8 cellular contexts compared by ENCODE assay signal in genomic region chr4:145178740-145179139, GRCh38. TPM values are rescaled to one million over a fixed set of nuclear protein-coding genes. Genes with fewer than 3 reads are reported as not detected.
A peak's percentile ranks its signal among the peaks of the same experiment; 100 is the strongest.
DNase-seq lines count a peak whose midpoint lies in the region; ATAC-seq and TF ChIP-seq lines count a peak whose summit lies in the region.

No MANE protein-coding gene starts in this region.

- peaks cover 4 to 25% (median 8%) of the 10 kb centered on the region in 3 donors for H3K36me3 Mint-ChIP-seq in CD8-positive, alpha-beta memory T cell
- H3K36me3 Mint-ChIP-seq in naive thymus-derived CD8-positive, alpha-beta T cell, result peaks cover 0 to 12% (median 9%) of the 10 kb centered on the region in 3 donors

- H3K9me3 Mint-ChIP-seq in CD8-positive, alpha-beta memory T cell, result no peaks in the 10 kb centered on the region
- H3K9me3 Mint-ChIP-seq in naive thymus-derived CD8-positive, alpha-beta T cell, result no peaks in the 10 kb centered on the region

- no peaks in the 10 kb centered on the region for H3K27me3 ChIP-seq in CD8-positive, alpha-beta memory T cell (ENCODE audit: insufficient read depth, low read length, poor library complexity, severe bottlenecking)

- POLR2A ChIA-PET in CD8-positive, alpha-beta memory T cell (lab: Charles Lee), result interaction anchor here (0.8 to 3.2 kb wide), 4 partner anchors 48 to 441 kb away, joined by 3 to 18 read pairs (median 8); partner anchors contain the start of genes ABCE1, ANAPC10 and MMAA
- POLR2A ChIA-PET in naive thymus-derived CD8-positive, alpha-beta T cell (lab: Charles Lee), result interaction anchor here (0.8 to 4.0 kb wide), 7 partner anchors 8 to 758 kb away, joined by 3 to 23 read pairs (median 4); partner anchors contain the start of genes ABCE1, ANAPC10 and MMAA

- CTCF ChIA-PET in CD8-positive, alpha-beta memory T cell (lab: Charles Lee), result interaction anchor here (0.9 kb wide), 1 partner anchor 37 kb away, joined by 3 read pairs; no protein-coding TSS in a partner anchor

- H3K4me1 ChIP-seq in CD8-positive, alpha-beta memory T cell (ENCODE audit: insufficient read depth, low read length), result peaks cover 35% of the 10 kb centered on the region

- no peak for ATAC-seq in naive thymus-derived CD8-positive, alpha-beta T cell
- ATAC-seq in esophagus mucosa, result no peak

- no peak for TF ChIP-seq CTCF in coronary artery (IDR thresholded peaks at IDR 0.05)

- H3K27ac ChIP-seq in CD8-positive, alpha-beta memory T cell (ENCODE audit: low read depth, low read length), result peak overlapping the region; percentile 90
- H3K27ac ChIP-seq in coronary artery, result peak overlapping the region; percentile 97

- peak overlapping the region; percentile 82 for H3K4me3 ChIP-seq in CD8-positive, alpha-beta memory T cell (ENCODE audit: low read length)
- peak overlapping the region; percentile 79 for H3K4me3 ChIP-seq in coronary artery

- DNase-seq in CD8-positive, alpha-beta memory T cell, result peak in 2 of 5 donors; percentile 26 to 28
- peak; percentile 61 for DNase-seq in NAMALWA (ENCODE audit: low spot score)
- no peak for DNase-seq in coronary artery (ENCODE audit: low spot score)
- DNase-seq in naive thymus-derived CD8-positive, alpha-beta T cell, result peak in 1 of 10 donors; percentile 35
- DNase-seq in DMS79 treated with DMSO at 0.1 percent for 48 hours (lab: John Stamatoyannopoulos, UW), result no peak
- DNase-seq in NCI-H1694 treated with DMSO at 0.1 percent for 48 hours (lab: John Stamatoyannopoulos, UW), result no peak
- DNase-seq in activated CD4-positive, alpha-beta T cell treated with anti-CD3 and anti-CD28 coated beads, Interleukin-2, amount 50 U/mL, for 4 hours, result no peak

- H3K4me3 Mint-ChIP-seq in CD8-positive, alpha-beta memory T cell, result peak overlapping the region; percentile 89 to 98 (median 94)
- H3K4me3 Mint-ChIP-seq in naive thymus-derived CD8-positive, alpha-beta T cell, result peak overlapping the region; percentile 83 to 96 (median 92)

- peaks cover 3% of the 10 kb centered on the region for H3K36me3 ChIP-seq in CD8-positive, alpha-beta memory T cell (ENCODE audit: insufficient read depth, low read length)

- H3K4me1 Mint-ChIP-seq in CD8-positive, alpha-beta memory T cell, result peaks cover 42 to 64% (median 59%) of the 10 kb centered on the region in 3 donors
- peaks cover 27 to 61% (median 47%) of the 10 kb centered on the region in 4 donors for H3K4me1 Mint-ChIP-seq in naive thymus-derived CD8-positive, alpha-beta T cell

- H3K27me3 Mint-ChIP-seq in CD8-positive, alpha-beta memory T cell, result peaks cover 0 to 4% of the 10 kb centered on the region in 2 donors
- H3K27me3 Mint-ChIP-seq in naive thymus-derived CD8-positive, alpha-beta T cell, result peaks cover 0 to 2% (median 0%) of the 10 kb centered on the region in 5 donors

- no peaks in the 10 kb centered on the region for H3K9me3 ChIP-seq in CD8-positive, alpha-beta memory T cell (ENCODE audit: low read length)

- peak overlapping the region; percentile 92 to 99 (median 98) for H3K27ac Mint-ChIP-seq in CD8-positive, alpha-beta memory T cell
- peak overlapping the region; percentile 75 to 98 (median 96) for H3K27ac Mint-ChIP-seq in naive thymus-derived CD8-positive, alpha-beta T cell

RNA-seq across cellular contexts. Expression of gene OTUD4, which starts 1.6 kb away (rescaled TPM):
- total RNA-seq in CD8-positive, alpha-beta memory T cell, result 10 to 100 TPM; 68.0 to 68.1 TPM
- 17.4 TPM for polyA plus RNA-seq in CD8-positive, alpha-beta memory T cell
- total RNA-seq in naive thymus-derived CD8-positive, alpha-beta T cell, result 10 to 100 TPM; 56.7 to 61.8 TPM
- polyA plus RNA-seq in naive thymus-derived CD8-positive, alpha-beta T cell, result 10 to 100 TPM; 14.7 to 17.9 (median 14.9) TPM
- 25.1 TPM for total RNA-seq in esophagus mucosa
